16 cellular contexts compared by ENCODE assay signal in genomic region chr4:98406819-98407218, GRCh38.
DNase-seq lines count a peak whose midpoint lies in the region; ATAC-seq and TF ChIP-seq lines count a peak whose summit lies in the region.
"Had no signal": no experiment of that assay in that cellular context is flagged by ENCODE, and none has a peak within 500 bp of the region (broad histone marks: within the 10 kb centered on the region; RNA-seq: fewer than 3 reads in every experiment).

No MANE protein-coding gene starts in this region.

- H3K27me3 ChIP-seq in GM06990 (replicated peaks; ENCODE audit: control insufficient read depth, insufficient read depth, low read length): no peaks in the 10 kb centered on the region
- H3K27me3 ChIP-seq: testis had no signal

- ATAC-seq in GM18870 (IDR thresholded peaks at IDR 0.05; ENCODE audit: unreplicated experiment) (peak; percentile 85), HG02623 (IDR thresholded peaks at IDR 0.05; ENCODE audit: unreplicated experiment) (peak; percentile 49), HG03558 (IDR thresholded peaks at IDR 0.05; ENCODE audit: extremely low read depth, unreplicated experiment) (peak; percentile 75), GM19455 (IDR thresholded peaks at IDR 0.05; ENCODE audit: unreplicated experiment) (no peak), GM19452 (IDR thresholded peaks at IDR 0.05; ENCODE audit: unreplicated experiment) (no peak)
- ATAC-seq: T-helper 17 cell had no signal

- peak; percentile 16 for DNase-seq in GM06990 (ENCODE audit: extremely low read depth, insufficient read length)
- DNase-seq in hepatic stellate cell (ENCODE audit: low spot score): no peak
- no peak for DNase-seq in kidney glomerular epithelial cell (lab: John Stamatoyannopoulos, UW)
- DNase-seq: endodermal cell, Kasumi-1, naive B cell, NCI-H1436 treated with DMSO at 0.1 percent for 48 hours, NCI-H446, SHP77 treated with DMSO at 0.1 percent for 48 hours, T-helper 17 cell, testis had no signal

- no peak overlapping the region for H3K4me3 ChIP-seq in GM06990 (replicated peaks; ENCODE audit: low read depth, low read length)
- H3K4me3 ChIP-seq: testis had no signal

- TF ChIP-seq CTCF in GM06990 (IDR thresholded peaks at IDR 0.05; ENCODE audit: insufficient read depth, low read length, poor library complexity, severe bottlenecking): no peak

- no peaks in the 10 kb centered on the region for H3K36me3 ChIP-seq in GM06990 (ENCODE audit: control insufficient read depth, insufficient read depth, low read length)

Comparison
In these comparisons a context has a peak if more than half of its experiments do, and no peak if none do; other contexts are left out.
1. ATAC-seq: peak in GM18870 (single experiment), HG02623 (single experiment) and HG03558 (single experiment); none in GM19455 (single experiment) and GM19452 (single experiment).